ENCODE assay signal across 10 cellular contexts in genomic region chr10:103472005-103472404, GRCh38. TPM values are rescaled to one million over a fixed set of nuclear protein-coding genes. Genes with fewer than 3 reads are reported as not detected.
DNase-seq lines count a peak whose midpoint lies in the region; ATAC-seq lines count a peak whose summit lies in the region.
"Had no signal": no experiment of that assay in that cellular context is flagged by ENCODE, and none has a peak within 500 bp of the region (broad histone marks: within the 10 kb centered on the region; RNA-seq: fewer than 3 reads in every experiment).

No MANE protein-coding gene starts in this region.

- no peaks in the 10 kb centered on the region for H3K36me3 ChIP-seq in GM23248 (ENCODE audit: low read depth)

- H3K27me3 ChIP-seq in GM23248 (replicated peaks; ENCODE audit: insufficient read depth) = no peaks in the 10 kb centered on the region
- H3K27me3 ChIP-seq: hepatocyte had no signal

- H3K4me3 ChIP-seq in GM23248 = no peak overlapping the region
- H3K4me3 ChIP-seq: hepatocyte, psoas muscle had no signal

- POLR2A ChIA-PET in activated CD4-positive, alpha-beta T cell treated with anti-CD3 and anti-CD28 coated beads, Interleukin-2, amount 10 ng/mL, durations not matched to agents 7 days and 5 days (lab: Charles Lee) = interaction anchor here (1.0 kb wide), 1 partner anchor 21 kb away, joined by 3 read pairs; no protein-coding TSS in a partner anchor
- POLR2A ChIA-PET in activated CD4-positive, alpha-beta memory T cell treated with anti-CD3 and anti-CD28 coated beads for 36 hours (lab: Charles Lee) = interaction anchor here (1.5 kb wide), 1 partner anchor 19 kb away, joined by 3 read pairs; no protein-coding TSS in a partner anchor

- no peaks in the 10 kb centered on the region for H3K79me2 ChIP-seq in GM23248 (ENCODE audit: insufficient read depth)
- H3K79me2 ChIP-seq: hepatocyte had no signal

- WGBS in GM23248 (ENCODE audit: low coverage in 1 of 2, low lambda C conversion rate in 2 of 2, missing lambda C conversion rate in 2 of 2), 2 experiments = 86 to 96% methylated on average over 2 of the region's 2 CpGs

- no peaks in the 10 kb centered on the region for H3K9me3 ChIP-seq in GM23248 (ENCODE audit: low read depth)
- H3K9me3 ChIP-seq: psoas muscle had no signal

- no peaks in the 10 kb centered on the region for H3K4me1 ChIP-seq in GM23248 (ENCODE audit: insufficient read depth)
- H3K4me1 ChIP-seq: psoas muscle had no signal

- no peak overlapping the region for H3K9ac ChIP-seq in GM23248

- H2AFZ ChIP-seq in GM23248 = no peak overlapping the region
- H2AFZ ChIP-seq: hepatocyte had no signal

- peaks cover 9% of the 10 kb centered on the region for H3K9me3 Mint-ChIP-seq in activated CD4-positive, alpha-beta T cell treated with anti-CD3 and anti-CD28 coated beads, Interleukin-2, amount 10 ng/mL, durations not matched to agents 7 days and 5 days
- no peaks in the 10 kb centered on the region for H3K9me3 Mint-ChIP-seq in activated CD4-positive, alpha-beta memory T cell treated with anti-CD3 and anti-CD28 coated beads for 36 hours
- H3K9me3 Mint-ChIP-seq in stimulated activated naive B cell treated with anti-CD40 and anti-IgM and Interleukin-4, amounts not matched to agents 10 μg/mL and 1 μg/mL and 100 μg/mL, for 72 hours = peaks cover 0 to 3% of the 10 kb centered on the region in 2 donors

- DNase-seq in activated CD4-positive, alpha-beta T cell treated with anti-CD3 and anti-CD28 coated beads, Interleukin-2, amount 10 ng/mL, durations not matched to agents 7 days and 5 days = no peak
- no peak for DNase-seq in activated CD4-positive, alpha-beta T cell treated with anti-CD3 and anti-CD28 coated beads, Interleukin-2, amount 50 U/mL, for 1 hour
- no peak for DNase-seq in activated CD4-positive, alpha-beta memory T cell treated with anti-CD3 and anti-CD28 coated beads for 36 hours
- peak; percentile 60 for DNase-seq in stimulated activated naive B cell treated with anti-CD40 and anti-IgM and Interleukin-4, amounts not matched to agents 10 μg/mL and 1 μg/mL and 100 μg/mL, for 72 hours
- DNase-seq in GM23248 (no peak), DMS114 treated with DMSO at 0.1 percent for 48 hours (lab: John Stamatoyannopoulos, UW; ENCODE audit: unreplicated experiment) (no peak)

- intact Hi-C loops in activated CD4-positive, alpha-beta memory T cell treated with anti-CD3 and anti-CD28 coated beads for 36 hours (cut with micrococcal nuclease) = no loop called here

- H3K4me1 Mint-ChIP-seq in activated CD4-positive, alpha-beta T cell treated with anti-CD3 and anti-CD28 coated beads, Interleukin-2, amount 10 ng/mL, durations not matched to agents 7 days and 5 days = peaks cover 73% of the 10 kb centered on the region
- peaks cover 28% of the 10 kb centered on the region for H3K4me1 Mint-ChIP-seq in activated CD4-positive, alpha-beta memory T cell treated with anti-CD3 and anti-CD28 coated beads for 36 hours (ENCODE audit: low read depth)
- peaks cover 32 to 49% of the 10 kb centered on the region in 2 donors for H3K4me1 Mint-ChIP-seq in stimulated activated naive B cell treated with anti-CD40 and anti-IgM and Interleukin-4, amounts not matched to agents 10 μg/mL and 1 μg/mL and 100 μg/mL, for 72 hours

- ATAC-seq in HG03045 (IDR thresholded peaks at IDR 0.05; ENCODE audit: unreplicated experiment) = peak; percentile 31
- peak; percentile 55 to 56 for ATAC-seq in stimulated activated naive B cell treated with anti-CD40 and anti-IgM and Interleukin-4, amounts not matched to agents 10 μg/mL and 1 μg/mL and 100 μg/mL, for 72 hours (replicated peaks)
- no peak for ATAC-seq in HG03521 (IDR thresholded peaks at IDR 0.05; ENCODE audit: unreplicated experiment)

- H4K20me1 ChIP-seq in GM23248 (ENCODE audit: insufficient read depth) = no peaks in the 10 kb centered on the region

- no peaks in the 10 kb centered on the region for H3K9me2 ChIP-seq in GM23248 (ENCODE audit: insufficient read depth)

- H3K27ac ChIP-seq in GM23248 = no peak overlapping the region
- H3K27ac ChIP-seq: hepatocyte, psoas muscle had no signal

- H3K27ac Mint-ChIP-seq in activated CD4-positive, alpha-beta T cell treated with anti-CD3 and anti-CD28 coated beads, Interleukin-2, amount 10 ng/mL, durations not matched to agents 7 days and 5 days = peak overlapping the region; percentile 97
- peak overlapping the region; percentile 66 for H3K27ac Mint-ChIP-seq in activated CD4-positive, alpha-beta memory T cell treated with anti-CD3 and anti-CD28 coated beads for 36 hours
- H3K27ac Mint-ChIP-seq in stimulated activated naive B cell treated with anti-CD40 and anti-IgM and Interleukin-4, amounts not matched to agents 10 μg/mL and 1 μg/mL and 100 μg/mL, for 72 hours = peak overlapping the region; percentile 94

- H3K4me2 ChIP-seq in GM23248 (ENCODE audit: unreplicated experiment) = no peak overlapping the region
- H3K4me2 ChIP-seq: hepatocyte had no signal

- peaks cover 16% of the 10 kb centered on the region for H3K36me3 Mint-ChIP-seq in activated CD4-positive, alpha-beta T cell treated with anti-CD3 and anti-CD28 coated beads, Interleukin-2, amount 10 ng/mL, durations not matched to agents 7 days and 5 days (ENCODE audit: low read depth)
- H3K36me3 Mint-ChIP-seq in activated CD4-positive, alpha-beta memory T cell treated with anti-CD3 and anti-CD28 coated beads for 36 hours = no peaks in the 10 kb centered on the region
- peaks cover 0 to 5% of the 10 kb centered on the region in 2 donors for H3K36me3 Mint-ChIP-seq in stimulated activated naive B cell treated with anti-CD40 and anti-IgM and Interleukin-4, amounts not matched to agents 10 μg/mL and 1 μg/mL and 100 μg/mL, for 72 hours

- in situ Hi-C loops in GM23248 (cut with MboI) = no loop called here

- H3F3A ChIP-seq in GM23248 (ENCODE audit: insufficient read depth) = no peaks in the 10 kb centered on the region

- peaks cover 3% of the 10 kb centered on the region for H3K27me3 Mint-ChIP-seq in activated CD4-positive, alpha-beta T cell treated with anti-CD3 and anti-CD28 coated beads, Interleukin-2, amount 10 ng/mL, durations not matched to agents 7 days and 5 days
- no peaks in the 10 kb centered on the region for H3K27me3 Mint-ChIP-seq in activated CD4-positive, alpha-beta memory T cell treated with anti-CD3 and anti-CD28 coated beads for 36 hours
- no peaks in the 10 kb centered on the region for H3K27me3 Mint-ChIP-seq in stimulated activated naive B cell treated with anti-CD40 and anti-IgM and Interleukin-4, amounts not matched to agents 10 μg/mL and 1 μg/mL and 100 μg/mL, for 72 hours

- CTCF ChIA-PET in activated CD4-positive, alpha-beta T cell treated with anti-CD3 and anti-CD28 coated beads, Interleukin-2, amount 10 ng/mL, durations not matched to agents 7 days and 5 days (lab: Charles Lee) = interaction anchor here (0.8 to 2.0 kb wide), 8 partner anchors 9 to 76 kb away, joined by 3 to 6 read pairs (median 4); partner anchors contain the start of genes ATP5MK, CALHM1, CALHM2 and PDCD11
- CTCF ChIA-PET in activated CD4-positive, alpha-beta memory T cell treated with anti-CD3 and anti-CD28 coated beads for 36 hours (lab: Charles Lee) = interaction anchor here (0.9 to 1.7 kb wide), 4 partner anchors 9 to 120 kb away, joined by 3 to 4 read pairs (median 4); no protein-coding TSS in a partner anchor

- H3K4me3 Mint-ChIP-seq in activated CD4-positive, alpha-beta T cell treated with anti-CD3 and anti-CD28 coated beads, Interleukin-2, amount 10 ng/mL, durations not matched to agents 7 days and 5 days = peak overlapping the region; percentile 60
- H3K4me3 Mint-ChIP-seq in activated CD4-positive, alpha-beta memory T cell treated with anti-CD3 and anti-CD28 coated beads for 36 hours = peak overlapping the region; percentile 3
- peak overlapping the region; percentile 71 to 77 for H3K4me3 Mint-ChIP-seq in stimulated activated naive B cell treated with anti-CD40 and anti-IgM and Interleukin-4, amounts not matched to agents 10 μg/mL and 1 μg/mL and 100 μg/mL, for 72 hours

RNA-seq across cellular contexts. Expression of gene CALHM3, which starts 7.0 kb away (rescaled TPM):
- under 1 TPM in 1 of 2 experiments, not detected in 1; 0.17 TPM for total RNA-seq in activated CD4-positive, alpha-beta T cell treated with anti-CD3 and anti-CD28 coated beads, Interleukin-2, amount 10 ng/mL, durations not matched to agents 7 days and 5 days
- not detected for total RNA-seq in activated CD4-positive, alpha-beta memory T cell treated with anti-CD3 and anti-CD28 coated beads for 36 hours
- total RNA-seq in GM23248 (2014; rRNA removed; shearing (Covaris generic)) = not detected in 2 replicates
- not detected in 2 replicates for polyA plus RNA-seq in GM23248 (2016; fragmentation: Nextera tagmentation; extraction: Ambion mirVana)
- total RNA-seq: hepatocyte, psoas muscle had no signal
- polyA plus RNA-seq: hepatocyte, psoas muscle had no signal

RNA-seq across cellular contexts. Expression of gene CALHM1, which starts 13.3 kb away (rescaled TPM):
- under 1 TPM; 0.12 to 0.21 TPM for total RNA-seq in activated CD4-positive, alpha-beta T cell treated with anti-CD3 and anti-CD28 coated beads, Interleukin-2, amount 10 ng/mL, durations not matched to agents 7 days and 5 days
- not detected for total RNA-seq in activated CD4-positive, alpha-beta memory T cell treated with anti-CD3 and anti-CD28 coated beads for 36 hours
- total RNA-seq in GM23248 (2014; rRNA removed; shearing (Covaris generic)) = not detected in 2 replicates
- polyA plus RNA-seq in GM23248 (2016; fragmentation: Nextera tagmentation; extraction: Ambion mirVana) = 0.08 TPM in 1 of 2 replicates, not detected in the other
- total RNA-seq: hepatocyte, psoas muscle had no signal
- polyA plus RNA-seq: psoas muscle had no signal

RNA-seq across cellular contexts. Expression of gene CALHM2, which starts 19.8 kb away (rescaled TPM):
- 100 to 1,000 TPM in 1 of 2 experiments, 10 to 100 TPM in 1; 89.6 to 109 TPM for total RNA-seq in activated CD4-positive, alpha-beta T cell treated with anti-CD3 and anti-CD28 coated beads, Interleukin-2, amount 10 ng/mL, durations not matched to agents 7 days and 5 days
- 10 to 100 TPM; 21.6 to 22.5 TPM for total RNA-seq in activated CD4-positive, alpha-beta memory T cell treated with anti-CD3 and anti-CD28 coated beads for 36 hours
- 62.6 and 74.3 TPM in 2 replicates for total RNA-seq in GM23248 (2014; rRNA removed; shearing (Covaris generic))
- polyA plus RNA-seq in GM23248 (2016; fragmentation: Nextera tagmentation; extraction: Ambion mirVana) = 78.6 and 80.0 TPM in 2 replicates

RNA-seq across cellular contexts. Expression of gene NEURL1, which starts 21.5 kb away (rescaled TPM):
- total RNA-seq in activated CD4-positive, alpha-beta T cell treated with anti-CD3 and anti-CD28 coated beads, Interleukin-2, amount 10 ng/mL, durations not matched to agents 7 days and 5 days = 1 to 10 TPM; 1.1 to 1.6 TPM
- 1 to 10 TPM; 1.8 to 2.4 TPM for total RNA-seq in activated CD4-positive, alpha-beta memory T cell treated with anti-CD3 and anti-CD28 coated beads for 36 hours
- 0.63 and 1.1 TPM in 2 replicates for total RNA-seq in GM23248 (2014; rRNA removed; shearing (Covaris generic))
- 1.5 TPM in 2 replicates for polyA plus RNA-seq in GM23248 (2016; fragmentation: Nextera tagmentation; extraction: Ambion mirVana)

Comparison
In these comparisons a context has a peak if more than half of its experiments do, and no peak if none do; other contexts are left out.
1. H3K4me3 Mint-ChIP-seq: peak in every context shown above with its lines; median percentile 74 in stimulated activated naive B cell treated with anti-CD40 and anti-IgM and Interleukin-4, amounts not matched to agents 10 μg/mL and 1 μg/mL and 100 μg/mL, for 72 hours; 60 in activated CD4-positive, alpha-beta T cell treated with anti-CD3 and anti-CD28 coated beads, Interleukin-2, amount 10 ng/mL, durations not matched to agents 7 days and 5 days; 3 in activated CD4-positive, alpha-beta memory T cell treated with anti-CD3 and anti-CD28 coated beads for 36 hours.